23 cellular contexts compared by ENCODE assay signal in genomic region chr5:439636-440035, GRCh38. TPM values are rescaled to one million over a fixed set of nuclear protein-coding genes. Genes with fewer than 3 reads are reported as not detected.
A peak's percentile ranks its signal among the peaks of the same experiment; 100 is the strongest.
DNase-seq lines count a peak whose midpoint lies in the region; TF ChIP-seq lines count a peak whose summit lies in the region.
"Had no signal": no experiment of that assay in that cellular context is flagged by ENCODE, and none has a peak within 500 bp of the region (broad histone marks: within the 10 kb centered on the region; RNA-seq: fewer than 3 reads in every experiment).

No MANE protein-coding gene starts in this region.

- no peaks in the 10 kb centered on the region for H4K20me1 ChIP-seq in SK-N-SH (ENCODE audit: insufficient read depth)

- H3K4me2 ChIP-seq in SK-N-SH, result no peak overlapping the region
- H3K4me2 ChIP-seq: A549, KMS-11, neural progenitor cell had no signal

- H3F3A ChIP-seq in SK-N-SH (replicated peaks; ENCODE audit: insufficient read depth), result no peaks in the 10 kb centered on the region

- H3K27me3 ChIP-seq in NT2/D1 (ENCODE audit: insufficient read depth, insufficient read length), result no peaks in the 10 kb centered on the region
- peaks cover 0 to 29% of the 10 kb centered on the region in 2 donors for H3K27me3 ChIP-seq in tibial artery
- no peaks in the 10 kb centered on the region for H3K27me3 ChIP-seq in SK-N-SH (ENCODE audit: insufficient read depth)
- H3K27me3 ChIP-seq: BE2C, neural progenitor cell had no signal

- no peak overlapping the region for H2AFZ ChIP-seq in SK-N-SH (ENCODE audit: low read depth)
- H2AFZ ChIP-seq: neural progenitor cell had no signal

- H3K9me2 ChIP-seq in SK-N-SH, result no peaks in the 10 kb centered on the region

- TF ChIP-seq RAD21 in SK-N-SH (IDR thresholded peaks at IDR 0.05; ENCODE audit: low read length), result no peak

- POLR2A ChIA-PET in SK-N-SH (lab: Yijun Ruan, JAX), result no interaction called here

- peaks cover 12% of the 10 kb centered on the region for H3K4me1 ChIP-seq in NT2/D1 (ENCODE audit: insufficient read depth, insufficient read length)
- H3K4me1 ChIP-seq in tibial artery, result peaks cover 0 to 22% (median 17%) of the 10 kb centered on the region in 4 donors
- peaks cover 0 to 24% of the 10 kb centered on the region in 2 experiments; a peak in 1 of 4 replicates for H3K4me1 ChIP-seq in SK-N-SH (ENCODE audit: control insufficient read depth in 1 of 2, insufficient read depth in 2 of 2, low read depth in 1 of 2, low read length in 1 of 2)

- H3K9ac ChIP-seq in NT2/D1 (ENCODE audit: insufficient read length, low read depth) (peak overlapping the region; percentile 10), SK-N-SH (no peak overlapping the region)
- H3K9ac ChIP-seq: KMS-11, neural progenitor cell had no signal

- H3K36me3 ChIP-seq in NT2/D1 (ENCODE audit: insufficient read depth, insufficient read length, low read length) (peaks cover 4% of the 10 kb centered on the region), tibial artery (no peaks in the 10 kb centered on the region), SK-N-SH (replicated peaks in 1 of 2; ENCODE audit: control insufficient read depth in 1 of 2, insufficient read depth in 2 of 2, low read length in 1 of 2) (no peaks in the 10 kb centered on the region)
- H3K36me3 ChIP-seq: BE2C, heart left ventricle, neural progenitor cell had no signal

- no peak overlapping the region for H3K4me3 Mint-ChIP-seq in activated naive CD4-positive, alpha-beta T cell treated with anti-CD3 and anti-CD28 coated beads for 36 hours
- H3K4me3 Mint-ChIP-seq: neural progenitor cell had no signal

- H3K4me3 ChIP-seq in NT2/D1 (ENCODE audit: insufficient read length, low read depth) (no peak overlapping the region), tibial artery (no peak overlapping the region), SK-N-SH (ENCODE audit: low read depth in 2 of 2, low read length in 1 of 2) (no peak overlapping the region)
- H3K4me3 ChIP-seq: A549, heart left ventricle, neural progenitor cell had no signal

- intact Hi-C loops in activated naive CD4-positive, alpha-beta T cell treated with anti-CD3 and anti-CD28 coated beads for 36 hours (cut with micrococcal nuclease), result no loop called here
- intact Hi-C loops in tibial artery (cut with DNase I; ENCODE audit: low total_unique reads), result no loop called here

- H3K9me3 ChIP-seq in NT2/D1 (ENCODE audit: insufficient read depth, low read length) (no peaks in the 10 kb centered on the region), tibial artery (no peaks in the 10 kb centered on the region), SK-N-SH (no peaks in the 10 kb centered on the region)
- H3K9me3 ChIP-seq: A549, BE2C, heart left ventricle had no signal

- DNase-seq in activated naive CD4-positive, alpha-beta T cell treated with anti-CD3 and anti-CD28 coated beads for 36 hours, result peak; percentile 2
- no peak for DNase-seq in activated naive CD4-positive, alpha-beta T cell treated with anti-CD3 and anti-CD28 coated beads, Interleukin-2, amount 50 U/mL, for 16 hours
- DNase-seq in NT2/D1 (ENCODE audit: low read depth, low spot score) (no peak), mesenteric fat pad (ENCODE audit: low spot score) (peak; percentile 59), tibial artery (peak; percentile 2 to 53), ureter (ENCODE audit: low spot score) (no peak), SK-N-SH (no peak), DMS53 (lab: John Stamatoyannopoulos, UW) (no peak)
- DNase-seq: activated CD4-positive, alpha-beta T cell treated with anti-CD3 and anti-CD28 coated beads for 1 hour; amniotic stem cell; BE2C; dermis blood vessel endothelial cell; EL; GOT3; NCI-H1092; NCI-H2081; NK-92 treated with Interleukin-12 subunit alpha and Interleukin-12 subunit beta, amount 100 ng/mL, for 24 hours; stimulated activated CD4-positive, alpha-beta T cell treated with anti-CD3 and anti-CD28 coated beads, Interleukin-4, amount 100 ng/mL, for 4 hours had no signal

- CTCF ChIA-PET in activated naive CD4-positive, alpha-beta T cell treated with anti-CD3 and anti-CD28 coated beads for 36 hours (lab: Charles Lee), result no interaction called here
- CTCF ChIA-PET in SK-N-SH (lab: Yijun Ruan, JAX), result interaction anchor here (0.9 to 1.4 kb wide), 2 partner anchors 123 to 251 kb away, joined by 4 read pairs; no protein-coding TSS in a partner anchor

- TF ChIP-seq EP300 in SK-N-SH (IDR thresholded peaks at IDR 0.05; ENCODE audit: borderline replicate concordance in 1 of 2, low read depth in 1 of 2, low read length in 1 of 2), result no peak

- TF ChIP-seq CTCF in tibial artery (IDR thresholded peaks at IDR 0.05) (no peak), SK-N-SH (IDR thresholded peaks at IDR 0.05) (no peak)

- peaks cover 17% of the 10 kb centered on the region for H3K4me1 Mint-ChIP-seq in activated naive CD4-positive, alpha-beta T cell treated with anti-CD3 and anti-CD28 coated beads for 36 hours (ENCODE audit: low read depth)

- no peaks in the 10 kb centered on the region for H3K27me3 Mint-ChIP-seq in activated naive CD4-positive, alpha-beta T cell treated with anti-CD3 and anti-CD28 coated beads for 36 hours (ENCODE audit: low read depth)

- no peaks in the 10 kb centered on the region for H3K9me3 Mint-ChIP-seq in activated naive CD4-positive, alpha-beta T cell treated with anti-CD3 and anti-CD28 coated beads for 36 hours
- H3K9me3 Mint-ChIP-seq: activated T-helper 2 cell treated with anti-CD3 and anti-CD28 coated beads, Interferon-gamma antibody, Interleukin-2, Interleukin-4, amounts not matched to agents 10 μg/mL and 5 μg/mL and 100 μg/mL, durations not matched to agents 14 hours and 24 hours and 36 hours; neural progenitor cell had no signal

- peaks cover 2% of the 10 kb centered on the region for H3K36me3 Mint-ChIP-seq in activated naive CD4-positive, alpha-beta T cell treated with anti-CD3 and anti-CD28 coated beads for 36 hours (ENCODE audit: low read depth)
- H3K36me3 Mint-ChIP-seq: neural progenitor cell had no signal

- no peak overlapping the region for H3K27ac Mint-ChIP-seq in activated naive CD4-positive, alpha-beta T cell treated with anti-CD3 and anti-CD28 coated beads for 36 hours
- H3K27ac Mint-ChIP-seq: activated T-helper 2 cell treated with anti-CD3 and anti-CD28 coated beads, Interferon-gamma antibody, Interleukin-2, Interleukin-4, amounts not matched to agents 10 μg/mL and 5 μg/mL and 100 μg/mL, durations not matched to agents 14 hours and 24 hours and 36 hours; neural progenitor cell had no signal

- peaks cover 21% of the 10 kb centered on the region for H3K79me2 ChIP-seq in SK-N-SH (ENCODE audit: insufficient read depth)

- 84% methylated on average over 12 of the region's 14 CpGs for WGBS in SK-N-SH (ENCODE audit: low lambda C conversion rate)

- H3K27ac ChIP-seq in tibial artery (no peak overlapping the region), SK-N-SH (ENCODE audit: low read depth in 2 of 2, low read length in 1 of 2) (no peak overlapping the region)
- H3K27ac ChIP-seq: A549, heart left ventricle, KMS-11, neural progenitor cell had no signal

TF ChIP-seq in SK-N-SH, 30 proteins besides CTCF, POLR2A, EP300 and RAD21 (continues in another document):
- TF ChIP-seq RXRA (IDR thresholded peaks at IDR 0.05; ENCODE audit: borderline replicate concordance, low read depth) (no peak), ZBTB33 (IDR thresholded peaks at IDR 0.05; ENCODE audit: borderline replicate concordance, low read depth) (no peak), NFIC (IDR thresholded peaks at IDR 0.05; ENCODE audit: borderline replicate concordance) (no peak), USF1 (IDR thresholded peaks at IDR 0.05; ENCODE audit: borderline replicate concordance, low read depth) (no peak), CHD2 (IDR thresholded peaks at IDR 0.05; ENCODE audit: low read length, partially characterized antibody) (no peak), TCF12 (IDR thresholded peaks at IDR 0.05) (no peak), EZH2phosphoT487 (IDR thresholded peaks at IDR 0.05; ENCODE audit: borderline replicate concordance, low read depth) (no peak), IRF3 (IDR thresholded peaks at IDR 0.05; ENCODE audit: low read depth, low read length) (no peak), GATA2 (CRISPR knock-in tag; IDR thresholded peaks at IDR 0.05) (no peak), FOSL2 (IDR thresholded peaks at IDR 0.05; ENCODE audit: borderline replicate concordance, low read depth) (no peak), POLR2AphosphoS5 (IDR thresholded peaks at IDR 0.05; ENCODE audit: low read depth, low read length) (no peak)

RNA-seq across cellular contexts. Expression of gene EXOC3, which starts 3.3 kb away (rescaled TPM):
- 10 to 100 TPM; 41.6 to 41.7 TPM for total RNA-seq in activated naive CD4-positive, alpha-beta T cell treated with anti-CD3 and anti-CD28 coated beads for 36 hours
- total RNA-seq in mesenteric fat pad (58.5 TPM), ureter (63.3 TPM)
- polyA plus RNA-seq in SK-N-SH (2012; rRNA removed), result 23.0 and 25.7 TPM in 2 replicates
- polyA plus RNA-seq in SK-N-SH (2012; cell fraction: cytosol; rRNA removed), result 12.9 and 16.6 TPM in 2 replicates
- 58.8 and 60.0 TPM in 2 replicates for polyA plus RNA-seq in SK-N-SH (2012; cell fraction: nucleus; rRNA removed)

Comparison
In these comparisons a context has a peak if more than half of its experiments do, and no peak if none do; other contexts are left out.
1. DNase-seq: peak in activated naive CD4-positive, alpha-beta T cell treated with anti-CD3 and anti-CD28 coated beads for 36 hours (single experiment), mesenteric fat pad (single experiment) and tibial artery (2 of 2); none in activated naive CD4-positive, alpha-beta T cell treated with anti-CD3 and anti-CD28 coated beads, Interleukin-2, amount 50 U/mL, for 16 hours (single experiment), NT2/D1 (single experiment), ureter (single experiment), SK-N-SH (single experiment) and DMS53 (single experiment).